Comparison of ENCODE assay signal across 15 cellular contexts in genomic region chr16:53672461-53672860, GRCh38.
"Had no signal": no experiment of that assay in that cellular context is flagged by ENCODE, and none has a peak within 500 bp of the region (broad histone marks: within the 10 kb centered on the region; RNA-seq: fewer than 3 reads in every experiment).

No MANE protein-coding gene starts in this region.

- H3K4me3 ChIP-seq: pancreas had no signal

- H3K9me3 Mint-ChIP-seq: activated CD4-positive, alpha-beta T cell treated with anti-CD3 and anti-CD28 coated beads, Interleukin-2, amount 10 ng/mL, durations not matched to agents 24 days and 14 days; activated naive CD8-positive, alpha-beta T cell treated with anti-CD3 and anti-CD28 coated beads, Interleukin-2, amount 10 ng/mL, durations not matched to agents 7 days and 5 days; effector memory CD8-positive, alpha-beta T cell; memory B cell; naive thymus-derived CD8-positive, alpha-beta T cell; stimulated activated effector memory CD8-positive, alpha-beta T cell treated with anti-CD3 and anti-CD28 coated beads, Interleukin-12 subunit alpha, Interleukin-12 subunit beta, amount 100 ng/mL, for 72 hours; T-helper 2 cell treated with Interferon-gamma antibody and Interleukin-4, amounts not matched to agents 5 μg/mL and 100 μg/mL, for 36 hours had no signal

- H3K4me1 Mint-ChIP-seq: activated CD4-positive, alpha-beta T cell treated with anti-CD3 and anti-CD28 coated beads, Interleukin-2, amount 10 ng/mL, durations not matched to agents 24 days and 14 days; activated naive CD8-positive, alpha-beta T cell treated with anti-CD3 and anti-CD28 coated beads, Interleukin-2, amount 10 ng/mL, durations not matched to agents 7 days and 5 days; memory B cell; naive thymus-derived CD8-positive, alpha-beta T cell; stimulated activated effector memory CD8-positive, alpha-beta T cell treated with anti-CD3 and anti-CD28 coated beads, Interleukin-12 subunit alpha, Interleukin-12 subunit beta, amount 100 ng/mL, for 72 hours had no signal

- H3K27ac Mint-ChIP-seq: activated CD4-positive, alpha-beta T cell treated with anti-CD3 and anti-CD28 coated beads, Interleukin-2, amount 10 ng/mL, durations not matched to agents 24 days and 14 days; activated naive CD8-positive, alpha-beta T cell treated with anti-CD3 and anti-CD28 coated beads, Interleukin-2, amount 10 ng/mL, durations not matched to agents 7 days and 5 days; effector memory CD8-positive, alpha-beta T cell; memory B cell; naive thymus-derived CD8-positive, alpha-beta T cell; stimulated activated effector memory CD8-positive, alpha-beta T cell treated with anti-CD3 and anti-CD28 coated beads, Interleukin-12 subunit alpha, Interleukin-12 subunit beta, amount 100 ng/mL, for 72 hours; T-helper 2 cell treated with Interferon-gamma antibody and Interleukin-4, amounts not matched to agents 5 μg/mL and 100 μg/mL, for 36 hours had no signal

- ATAC-seq: effector memory CD8-positive, alpha-beta T cell; left lobe of liver; naive thymus-derived CD8-positive, alpha-beta T cell; pancreas; stimulated activated effector memory CD8-positive, alpha-beta T cell treated with anti-CD3 and anti-CD28 coated beads, Interleukin-12 subunit alpha, Interleukin-12 subunit beta, amount 100 ng/mL, for 72 hours had no signal

- H3K27me3 Mint-ChIP-seq: activated CD4-positive, alpha-beta T cell treated with anti-CD3 and anti-CD28 coated beads, Interleukin-2, amount 10 ng/mL, durations not matched to agents 24 days and 14 days; activated naive CD8-positive, alpha-beta T cell treated with anti-CD3 and anti-CD28 coated beads, Interleukin-2, amount 10 ng/mL, durations not matched to agents 7 days and 5 days; effector memory CD8-positive, alpha-beta T cell; memory B cell; naive thymus-derived CD8-positive, alpha-beta T cell had no signal

- H3K4me3 Mint-ChIP-seq: activated CD4-positive, alpha-beta T cell treated with anti-CD3 and anti-CD28 coated beads, Interleukin-2, amount 10 ng/mL, durations not matched to agents 24 days and 14 days; activated naive CD8-positive, alpha-beta T cell treated with anti-CD3 and anti-CD28 coated beads, Interleukin-2, amount 10 ng/mL, durations not matched to agents 7 days and 5 days; effector memory CD8-positive, alpha-beta T cell; memory B cell; naive thymus-derived CD8-positive, alpha-beta T cell; stimulated activated effector memory CD8-positive, alpha-beta T cell treated with anti-CD3 and anti-CD28 coated beads, Interleukin-12 subunit alpha, Interleukin-12 subunit beta, amount 100 ng/mL, for 72 hours; T-helper 2 cell treated with Interferon-gamma antibody and Interleukin-4, amounts not matched to agents 5 μg/mL and 100 μg/mL, for 36 hours had no signal

- H3K36me3 Mint-ChIP-seq: activated naive CD8-positive, alpha-beta T cell treated with anti-CD3 and anti-CD28 coated beads, Interleukin-2, amount 10 ng/mL, durations not matched to agents 7 days and 5 days; stimulated activated effector memory CD8-positive, alpha-beta T cell treated with anti-CD3 and anti-CD28 coated beads, Interleukin-12 subunit alpha, Interleukin-12 subunit beta, amount 100 ng/mL, for 72 hours had no signal

- DNase-seq: activated CD4-positive, alpha-beta T cell treated with anti-CD3 and anti-CD28 coated beads, Interleukin-2, amount 10 ng/mL, durations not matched to agents 24 days and 14 days; activated CD4-positive, CD25-positive, alpha-beta regulatory T cell; activated CD8-positive, alpha-beta memory T cell treated with anti-CD3 and anti-CD28 coated beads for 24 hours; activated naive CD4-positive, alpha-beta T cell; activated naive CD8-positive, alpha-beta T cell treated with anti-CD3 and anti-CD28 coated beads, Interleukin-2, amount 10 ng/mL, durations not matched to agents 7 days and 5 days; aorta; dermis blood vessel endothelial cell; effector memory CD8-positive, alpha-beta T cell; islet precursor cell; naive thymus-derived CD8-positive, alpha-beta T cell; pancreas had no signal
